ENCODE assay signal across 6 cellular contexts in the genomic region with DNA sequence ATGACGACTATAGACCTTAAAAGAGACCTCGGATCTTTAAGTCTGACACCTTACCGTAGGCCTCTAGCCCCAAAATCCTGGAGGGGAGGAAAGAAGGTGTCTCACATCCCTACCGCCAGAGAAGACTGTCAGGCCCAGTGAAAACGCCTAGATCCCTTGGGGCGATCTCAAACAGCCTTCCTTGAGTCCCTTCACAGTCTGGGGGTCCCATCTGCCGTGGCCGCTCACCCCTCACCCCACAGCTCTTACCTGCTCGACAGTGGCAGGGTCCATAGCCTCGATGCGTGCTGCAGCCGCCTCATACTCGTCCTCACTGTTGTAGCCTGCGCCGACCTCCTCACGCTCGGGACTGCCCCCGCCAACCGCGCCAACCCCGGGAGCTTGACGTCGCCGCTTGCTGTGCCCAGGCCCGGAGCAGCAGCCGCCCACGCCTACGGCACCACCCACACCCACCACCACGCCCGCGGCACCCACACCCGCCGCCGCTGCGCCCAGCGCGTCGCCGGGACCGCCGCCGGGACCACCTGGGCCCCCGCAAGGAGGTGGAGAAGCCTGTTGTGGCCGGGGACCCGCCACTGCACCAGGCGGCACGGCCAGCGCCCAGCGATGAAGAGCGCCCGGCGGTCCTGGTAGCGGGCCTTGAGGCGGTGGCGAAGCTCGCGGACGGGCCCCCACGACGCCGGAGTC. TPM values are rescaled to one million over a fixed set of nuclear protein-coding genes. Genes with fewer than 3 reads are reported as not detected.
DNase-seq lines count a peak whose midpoint lies in the region; ATAC-seq, FAIRE-seq and TF ChIP-seq lines count a peak whose summit lies in the region.

No MANE protein-coding gene starts in this region.

- no peaks in the 10 kb centered on the region for H3K36me3 Mint-ChIP-seq in glutamatergic neuron (ENCODE audit: unreplicated experiment)
- H3K36me3 Mint-ChIP-seq in stimulated activated memory B cell treated with anti-CD40 and anti-IgM and Interleukin-4, amounts not matched to agents 10 μg/mL and 1 μg/mL and 100 μg/mL, for 72 hours, result peaks cover 11% of the 10 kb centered on the region

- no peak for TF ChIP-seq CTCF in glutamatergic neuron (IDR thresholded peaks at IDR 0.05; ENCODE audit: partially characterized antibody, unreplicated experiment)

- H3K27ac Mint-ChIP-seq in glutamatergic neuron (ENCODE audit: unreplicated experiment), result peak overlapping the region; percentile 75
- H3K27ac Mint-ChIP-seq in stimulated activated memory B cell treated with anti-CD40 and anti-IgM and Interleukin-4, amounts not matched to agents 10 μg/mL and 1 μg/mL and 100 μg/mL, for 72 hours, result peak overlapping the region; percentile 95

- peaks cover 7% of the 10 kb centered on the region for H3K4me1 Mint-ChIP-seq in glutamatergic neuron (ENCODE audit: low read depth, unreplicated experiment)
- peaks cover 59% of the 10 kb centered on the region for H3K4me1 Mint-ChIP-seq in stimulated activated memory B cell treated with anti-CD40 and anti-IgM and Interleukin-4, amounts not matched to agents 10 μg/mL and 1 μg/mL and 100 μg/mL, for 72 hours

- no peak for FAIRE-seq in frontal cortex (lab: Jason Lieb, UNC)

- peaks cover 6% of the 10 kb centered on the region for H3K9me3 Mint-ChIP-seq in glutamatergic neuron (ENCODE audit: unreplicated experiment)
- H3K9me3 Mint-ChIP-seq in stimulated activated memory B cell treated with anti-CD40 and anti-IgM and Interleukin-4, amounts not matched to agents 10 μg/mL and 1 μg/mL and 100 μg/mL, for 72 hours, result no peaks in the 10 kb centered on the region

- DNase-seq in activated CD4-positive, alpha-beta T cell treated with anti-CD3 and anti-CD28 coated beads for 48 hours, result peak; percentile 63
- peak; percentile 20 for DNase-seq in glutamatergic neuron
- no peak for DNase-seq in frontal cortex (ENCODE audit: low spot score in 2 of 2)

- H3K4me3 Mint-ChIP-seq in glutamatergic neuron (ENCODE audit: unreplicated experiment), result peak overlapping the region; percentile 86
- H3K4me3 Mint-ChIP-seq in stimulated activated memory B cell treated with anti-CD40 and anti-IgM and Interleukin-4, amounts not matched to agents 10 μg/mL and 1 μg/mL and 100 μg/mL, for 72 hours, result peak overlapping the region; percentile 78

- ATAC-seq in GM21367 (IDR thresholded peaks at IDR 0.05; ENCODE audit: unreplicated experiment) (peak; percentile 4), GM18519 (IDR thresholded peaks at IDR 0.05; ENCODE audit: low FRiP score, unreplicated experiment) (no peak)
- no peak for ATAC-seq in stimulated activated memory B cell treated with anti-CD40 and anti-IgM and Interleukin-4, amounts not matched to agents 10 μg/mL and 1 μg/mL and 100 μg/mL, for 72 hours

- peaks cover 8% of the 10 kb centered on the region for H3K27me3 Mint-ChIP-seq in glutamatergic neuron (ENCODE audit: unreplicated experiment)
- no peaks in the 10 kb centered on the region for H3K27me3 Mint-ChIP-seq in stimulated activated memory B cell treated with anti-CD40 and anti-IgM and Interleukin-4, amounts not matched to agents 10 μg/mL and 1 μg/mL and 100 μg/mL, for 72 hours

RNA-seq across cellular contexts. Expression of a gene that starts 0.5 kb away (rescaled TPM):
- total RNA-seq in glutamatergic neuron (ENCODE audit: unreplicated experiment) (68.3 TPM), frontal cortex (17.1 TPM)

RNA-seq across cellular contexts. Expression of a gene that starts 14.8 kb away (rescaled TPM):
- 7.2 TPM for total RNA-seq in glutamatergic neuron (ENCODE audit: unreplicated experiment)
- total RNA-seq in frontal cortex, result 0.41 TPM

RNA-seq across cellular contexts. Expression of a gene that starts 38.0 kb away (rescaled TPM):
- 16.5 TPM for total RNA-seq in glutamatergic neuron (ENCODE audit: unreplicated experiment)
- 14.3 TPM for total RNA-seq in frontal cortex

RNA-seq across cellular contexts. Expression of a gene that starts 45.2 kb away (rescaled TPM):
- 129 TPM for total RNA-seq in glutamatergic neuron (ENCODE audit: unreplicated experiment)
- 35.1 TPM for total RNA-seq in frontal cortex

RNA-seq across cellular contexts. Expression of a gene that starts 45.4 kb away (rescaled TPM):
- total RNA-seq in glutamatergic neuron (ENCODE audit: unreplicated experiment) (22.1 TPM), frontal cortex (9.8 TPM)

Comparison
In these comparisons a context has a peak if more than half of its experiments do, and no peak if none do; other contexts are left out.
1. DNase-seq: peak in activated CD4-positive, alpha-beta T cell treated with anti-CD3 and anti-CD28 coated beads for 48 hours (single experiment) and glutamatergic neuron (single experiment); none in frontal cortex (0 of 2).